18 cellular contexts compared by ENCODE assay signal in the genomic region with DNA sequence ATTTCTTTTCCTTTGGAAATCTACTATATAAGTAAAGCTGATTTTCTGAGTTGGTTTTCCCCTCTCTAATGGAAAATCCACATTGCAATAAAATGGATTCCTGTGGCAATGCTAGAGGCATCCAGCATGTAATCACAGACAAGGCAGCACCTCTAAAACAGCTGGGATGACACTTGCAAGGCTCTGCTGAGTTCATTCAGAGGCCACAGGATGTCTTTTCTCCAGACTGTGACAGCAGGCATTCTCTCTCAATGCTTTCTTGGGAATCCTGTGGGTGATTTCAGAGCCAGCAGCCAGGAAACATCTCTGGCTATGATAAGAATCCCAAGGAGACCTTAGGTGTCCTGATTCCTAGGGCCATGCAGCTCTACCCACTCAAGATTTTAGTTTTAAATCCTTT.
DNase-seq lines count a peak whose midpoint lies in the region; ATAC-seq and TF ChIP-seq lines count a peak whose summit lies in the region.
"Had no signal": no experiment of that assay in that cellular context is flagged by ENCODE, and none has a peak within 500 bp of the region (broad histone marks: within the 10 kb centered on the region; RNA-seq: fewer than 3 reads in every experiment).

No MANE protein-coding gene starts in this region.

- H3K79me1 ChIP-seq in mesenchymal stem cell (replicated peaks; ENCODE audit: low read length, poor library complexity, severe bottlenecking): no peaks in the 10 kb centered on the region

- H3K4me1 ChIP-seq in A673 (ENCODE audit: insufficient read depth, low read length, poor library complexity, severe bottlenecking): no peaks in the 10 kb centered on the region
- H3K4me1 ChIP-seq in mesenchymal stem cell (ENCODE audit: control insufficient read depth, insufficient read depth, low read depth, low read length): no peaks in the 10 kb centered on the region
- H3K4me1 ChIP-seq: A549, parathyroid adenoma had no signal

- no TSS peak for BruUV-seq in A673 (replicated peaks; lab: Mats Ljungman, UMichigan)

- peaks cover 36% of the 10 kb centered on the region for H3K27me3 Mint-ChIP-seq in HFFc6 (ENCODE audit: insufficient read depth)
- H3K27me3 Mint-ChIP-seq in activated CD8-positive, alpha-beta memory T cell treated with anti-CD3 and anti-CD28 coated beads, Interleukin-2, amount 10 ng/mL, durations not matched to agents 7 days and 5 days: no peaks in the 10 kb centered on the region

- no peak overlapping the region for H2BK120ac ChIP-seq in mesenchymal stem cell (ENCODE audit: low read depth, low read length)

- no peak overlapping the region for H3K4me3 ChIP-seq in A673 (ENCODE audit: low read depth, low read length, poor library complexity, severe bottlenecking)
- no peak overlapping the region for H3K4me3 ChIP-seq in brain microvascular endothelial cell (ENCODE audit: low read depth, low read length)
- H3K4me3 ChIP-seq in mesenchymal stem cell (ENCODE audit: insufficient read depth in 1 of 2, low read depth in 1 of 2, low read length in 2 of 2): no peak overlapping the region
- H3K4me3 ChIP-seq: A549, upper lobe of right lung had no signal

- H4K91ac ChIP-seq in mesenchymal stem cell (ENCODE audit: low read length): no peak overlapping the region

- H3K4me1 Mint-ChIP-seq in HFFc6 (ENCODE audit: low read depth): no peaks in the 10 kb centered on the region
- H3K4me1 Mint-ChIP-seq in activated CD8-positive, alpha-beta memory T cell treated with anti-CD3 and anti-CD28 coated beads, Interleukin-2, amount 10 ng/mL, durations not matched to agents 7 days and 5 days: no peaks in the 10 kb centered on the region
- H3K4me1 Mint-ChIP-seq: activated CD4-positive, alpha-beta T cell treated with anti-CD3 and anti-CD28 coated beads, Interleukin-2, amount 10 ng/mL, durations not matched to agents 7 days and 5 days; immature natural killer cell had no signal

- TF ChIP-seq CTCF in A673 (conservative IDR thresholded peaks at IDR 0.05; ENCODE audit: low read depth, low read length) (no peak), HFFc6 (IDR thresholded peaks at IDR 0.05) (no peak), brain microvascular endothelial cell (IDR thresholded peaks at IDR 0.05; ENCODE audit: low read depth, low read length, missing control alignments) (no peak)

- H3K9ac ChIP-seq in mesenchymal stem cell (ENCODE audit: low read length): no peak overlapping the region
- H3K9ac ChIP-seq: parathyroid adenoma had no signal

- intact Hi-C loops in A673 (cut with micrococcal nuclease; ENCODE audit: unreplicated experiment): no loop called here

- ATAC-seq in HG03469 (IDR thresholded peaks at IDR 0.05; ENCODE audit: unreplicated experiment) (no peak), GM18909 (IDR thresholded peaks at IDR 0.05; ENCODE audit: poor library complexity, unreplicated experiment) (no peak)
- no peak for ATAC-seq in activated CD8-positive, alpha-beta memory T cell treated with anti-CD3 and anti-CD28 coated beads, Interleukin-2, amount 10 ng/mL, durations not matched to agents 7 days and 5 days
- ATAC-seq: A549; activated naive CD4-positive, alpha-beta T cell treated with anti-CD3 and anti-CD28 coated beads, Interleukin-2, amount 50 U/mL, for 72 hours; upper lobe of right lung had no signal

- POLR2A ChIA-PET in A673 (lab: Charles Lee; ENCODE audit: low non-redundant PET): no interaction called here

- no peak overlapping the region for H3K4me2 ChIP-seq in mesenchymal stem cell (ENCODE audit: low read length, poor library complexity, severe bottlenecking)
- H3K4me2 ChIP-seq: A549 had no signal

- H2AK5ac ChIP-seq in mesenchymal stem cell (ENCODE audit: low read length, severe bottlenecking): no peak overlapping the region

- no peak overlapping the region for H3K18ac ChIP-seq in mesenchymal stem cell (ENCODE audit: low read depth in 1 of 2, low read length in 2 of 2)

- CTCF ChIA-PET in A673 (lab: Charles Lee): no interaction called here
- CTCF ChIA-PET in activated CD8-positive, alpha-beta memory T cell treated with anti-CD3 and anti-CD28 coated beads, Interleukin-2, amount 10 ng/mL, durations not matched to agents 7 days and 5 days (lab: Charles Lee): no interaction called here

- H2BK5ac ChIP-seq in mesenchymal stem cell (ENCODE audit: low read depth, low read length, poor library complexity, severe bottlenecking): no peak overlapping the region

- no peak overlapping the region for H2AFZ ChIP-seq in mesenchymal stem cell (ENCODE audit: low read depth, low read length)
- H2AFZ ChIP-seq: parathyroid adenoma had no signal

- H3K36me3 ChIP-seq in A673 (ENCODE audit: insufficient read depth, low read length, poor library complexity, severe bottlenecking) (no peaks in the 10 kb centered on the region), brain microvascular endothelial cell (replicated peaks) (no peaks in the 10 kb centered on the region), mesenchymal stem cell (ENCODE audit: control insufficient read depth in 1 of 2, insufficient read depth in 2 of 2, low read depth in 1 of 2, low read length in 2 of 2) (no peaks in the 10 kb centered on the region)
- H3K36me3 ChIP-seq: upper lobe of right lung had no signal

- no peaks in the 10 kb centered on the region for H3K36me3 Mint-ChIP-seq in HFFc6 (ENCODE audit: low read depth)
- no peaks in the 10 kb centered on the region for H3K36me3 Mint-ChIP-seq in activated CD8-positive, alpha-beta memory T cell treated with anti-CD3 and anti-CD28 coated beads, Interleukin-2, amount 10 ng/mL, durations not matched to agents 7 days and 5 days
- H3K36me3 Mint-ChIP-seq: activated naive CD4-positive, alpha-beta T cell treated with anti-CD3 and anti-CD28 coated beads, Interleukin-2, amount 50 U/mL, for 72 hours; immature natural killer cell had no signal

- H4K8ac ChIP-seq in mesenchymal stem cell (ENCODE audit: low read length): no peak overlapping the region

- no peak overlapping the region for H2BK12ac ChIP-seq in mesenchymal stem cell (ENCODE audit: low read length in 2 of 2)

- H3K27ac ChIP-seq in A673 (ENCODE audit: low read depth, low read length, poor library complexity, severe bottlenecking) (no peak overlapping the region), brain microvascular endothelial cell (peak overlapping the region; percentile 36), mesenchymal stem cell (ENCODE audit: low read length, poor library complexity, severe bottlenecking) (no peak overlapping the region)
- H3K27ac ChIP-seq: A549, parathyroid adenoma, upper lobe of right lung had no signal

- H3K27ac Mint-ChIP-seq in HFFc6: no peak overlapping the region
- H3K27ac Mint-ChIP-seq in activated CD8-positive, alpha-beta memory T cell treated with anti-CD3 and anti-CD28 coated beads, Interleukin-2, amount 10 ng/mL, durations not matched to agents 7 days and 5 days: no peak overlapping the region
- H3K27ac Mint-ChIP-seq: activated CD4-positive, alpha-beta T cell treated with anti-CD3 and anti-CD28 coated beads, Interleukin-2, amount 10 ng/mL, durations not matched to agents 7 days and 5 days; activated naive CD4-positive, alpha-beta T cell treated with anti-CD3 and anti-CD28 coated beads, Interleukin-2, amount 50 U/mL, for 72 hours; immature natural killer cell had no signal

- no peaks in the 10 kb centered on the region for H3K9me3 Mint-ChIP-seq in HFFc6
- H3K9me3 Mint-ChIP-seq in activated CD8-positive, alpha-beta memory T cell treated with anti-CD3 and anti-CD28 coated beads, Interleukin-2, amount 10 ng/mL, durations not matched to agents 7 days and 5 days (ENCODE audit: low read depth): no peaks in the 10 kb centered on the region
- H3K9me3 Mint-ChIP-seq: activated CD4-positive, alpha-beta T cell treated with anti-CD3 and anti-CD28 coated beads, Interleukin-2, amount 10 ng/mL, durations not matched to agents 7 days and 5 days; activated naive CD4-positive, alpha-beta T cell treated with anti-CD3 and anti-CD28 coated beads, Interleukin-2, amount 50 U/mL, for 72 hours; immature natural killer cell had no signal

- H2BK15ac ChIP-seq in mesenchymal stem cell (ENCODE audit: low read depth, poor library complexity, severe bottlenecking): no peak overlapping the region

- H3K14ac ChIP-seq in mesenchymal stem cell (ENCODE audit: low read length in 2 of 2): no peak overlapping the region

- no peak overlapping the region for H3K4me3 Mint-ChIP-seq in HFFc6
- H3K4me3 Mint-ChIP-seq in activated CD8-positive, alpha-beta memory T cell treated with anti-CD3 and anti-CD28 coated beads, Interleukin-2, amount 10 ng/mL, durations not matched to agents 7 days and 5 days: no peak overlapping the region
- H3K4me3 Mint-ChIP-seq: activated CD4-positive, alpha-beta T cell treated with anti-CD3 and anti-CD28 coated beads, Interleukin-2, amount 10 ng/mL, durations not matched to agents 7 days and 5 days; immature natural killer cell had no signal

- H3K9me3 ChIP-seq in A673 (ENCODE audit: low read depth, low read length, poor library complexity, severe bottlenecking): no peaks in the 10 kb centered on the region
- H3K9me3 ChIP-seq in mesenchymal stem cell (ENCODE audit: control insufficient read depth, low read length): no peaks in the 10 kb centered on the region
- H3K9me3 ChIP-seq: A549, upper lobe of right lung had no signal

- H3K27me3 ChIP-seq in A673 (replicated peaks; ENCODE audit: insufficient read depth, low read depth, low read length, poor library complexity): no peaks in the 10 kb centered on the region
- H3K27me3 ChIP-seq in brain microvascular endothelial cell (replicated peaks): peaks cover 2% of the 10 kb centered on the region
- peaks cover 4 to 5% of the 10 kb centered on the region in 2 experiments for H3K27me3 ChIP-seq in mesenchymal stem cell (ENCODE audit: control insufficient read depth in 1 of 2, insufficient read depth in 1 of 2, low read length in 2 of 2)
- H3K27me3 ChIP-seq: upper lobe of right lung had no signal

- H3K4ac ChIP-seq in mesenchymal stem cell (ENCODE audit: low read depth in 1 of 2, low read length in 2 of 2): no peak overlapping the region

- in situ Hi-C loops in brain microvascular endothelial cell (cut with HindIII; ENCODE audit: low pct_ligation_motif_present, low sequenced_read_pairs): no loop called here

- DNase-seq in A673 (ENCODE audit: low spot score) (peak; percentile 16), HFFc6 (peak; percentile 2), brain microvascular endothelial cell (peak; percentile 79), mesenchymal stem cell (peak; percentile 45)
- no peak for DNase-seq in activated CD8-positive, alpha-beta memory T cell treated with anti-CD3 and anti-CD28 coated beads, Interleukin-2, amount 10 ng/mL, durations not matched to agents 7 days and 5 days
- no peak for DNase-seq in activated CD8-positive, alpha-beta memory T cell treated with anti-CD3 and anti-CD28 coated beads for 24 hours
- DNase-seq: activated CD4-positive, alpha-beta T cell treated with anti-CD3 and anti-CD28 coated beads, Interleukin-2, amount 10 ng/mL, durations not matched to agents 7 days and 5 days; activated T-cell treated with anti-CD3 and anti-CD28 coated beads, Interleukin-2, amount 50 U/mL, for 1 hour; COR-L47; immature natural killer cell; NCI-H524 treated with DMSO at 0.1 percent for 48 hours; stimulated activated naive CD4-positive, alpha-beta T cell; upper lobe of right lung had no signal

- no peak overlapping the region for H3K23ac ChIP-seq in mesenchymal stem cell (ENCODE audit: low read length in 2 of 2)

Comparison
In these comparisons a context has a peak if more than half of its experiments do, and no peak if none do; other contexts are left out.
1. DNase-seq: peak in A673 (single experiment), HFFc6 (single experiment), brain microvascular endothelial cell (single experiment) and mesenchymal stem cell (single experiment); none in activated CD8-positive, alpha-beta memory T cell treated with anti-CD3 and anti-CD28 coated beads, Interleukin-2, amount 10 ng/mL, durations not matched to agents 7 days and 5 days (single experiment) and activated CD8-positive, alpha-beta memory T cell treated with anti-CD3 and anti-CD28 coated beads for 24 hours (single experiment).